In the genomic region with DNA sequence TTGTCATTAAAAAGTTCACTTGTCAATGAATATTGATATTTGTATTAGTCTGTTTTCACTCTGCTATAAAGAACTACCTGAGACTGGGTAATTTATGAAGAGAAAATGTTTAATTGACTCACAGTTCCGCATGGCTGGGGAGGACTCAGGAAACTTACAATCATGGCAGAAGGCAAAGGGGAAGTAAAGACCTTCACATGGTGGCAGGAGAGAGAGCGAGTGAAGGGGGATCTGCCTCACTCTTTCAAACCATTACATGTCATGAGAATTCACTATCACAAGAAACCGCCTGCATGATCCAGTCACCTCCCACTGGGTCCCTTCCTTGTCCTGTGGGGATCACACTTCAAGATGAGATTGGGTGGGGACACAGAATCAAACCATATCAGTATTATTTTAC, we compare ENCODE assay signal across 10 cellular contexts. TPM values are rescaled to one million over a fixed set of nuclear protein-coding genes. Genes with fewer than 3 reads are reported as not detected.
A peak's percentile ranks its signal among the peaks of the same experiment; 100 is the strongest.
DNase-seq lines count a peak whose midpoint lies in the region; ATAC-seq, FAIRE-seq and TF ChIP-seq lines count a peak whose summit lies in the region.
"Had no signal": no experiment of that assay in that cellular context is flagged by ENCODE, and none has a peak within 500 bp of the region (broad histone marks: within the 10 kb centered on the region; RNA-seq: fewer than 3 reads in every experiment).

No MANE protein-coding gene starts in this region.

- no peaks in the 10 kb centered on the region for H3K27me3 ChIP-seq in small intestine (ENCODE audit: control insufficient read depth in 2 of 2, insufficient read depth in 2 of 2, low read length in 2 of 2)
- H3K27me3 ChIP-seq in thyroid gland, result no peaks in the 10 kb centered on the region
- H3K27me3 ChIP-seq: tibial nerve had no signal

- H3K36me3 ChIP-seq in small intestine (ENCODE audit: control insufficient read depth in 2 of 2, insufficient read depth in 2 of 2, low read length in 2 of 2) (peaks cover 4 to 14% of the 10 kb centered on the region in 2 donors), thyroid gland (peaks cover 3 to 10% of the 10 kb centered on the region in 2 donors)

- no peaks in the 10 kb centered on the region for H3K9me3 ChIP-seq in small intestine (ENCODE audit: control insufficient read depth, low read depth)
- no peaks in the 10 kb centered on the region for H3K9me3 ChIP-seq in thyroid gland

- WGBS in small intestine, 3 donors, result 86 to 95% (median 86%) methylated on average over 3 of the region's 3 CpGs
- 93 to 98% methylated on average over 3 of the region's 3 CpGs for WGBS in thyroid gland, 2 donors

- H3K4me1 ChIP-seq in small intestine (ENCODE audit: control insufficient read depth in 2 of 2, insufficient read depth in 1 of 2, low read depth in 1 of 2, low read length in 1 of 2) (peaks cover 0 to 2% of the 10 kb centered on the region in 2 donors), thyroid gland (no peaks in the 10 kb centered on the region)
- H3K4me1 ChIP-seq: tibial nerve had no signal

- DNase-seq in small intestine, result peak; percentile 12
- no peak for DNase-seq in thyroid gland
- DNase-seq in NCI-H524 treated with DMSO at 0.1 percent for 48 hours (lab: John Stamatoyannopoulos, UW), result no peak
- no peak for DNase-seq in hepatic stellate cell (ENCODE audit: low spot score)
- DNase-seq: hippocampal formation, NCI-H2171 treated with DMSO at 0.1 percent for 48 hours had no signal

- intact Hi-C loops in thyroid gland (cut with DNase I), result no loop called here

- no peak overlapping the region for H3K4me3 ChIP-seq in small intestine (ENCODE audit: low read depth in 1 of 2, low read length in 2 of 2)
- no peak overlapping the region for H3K4me3 ChIP-seq in thyroid gland (replicated peaks in 1 of 3)

- no peak for TF ChIP-seq CTCF in thyroid gland (IDR thresholded peaks at IDR 0.05)

- ATAC-seq in GM18909 (IDR thresholded peaks at IDR 0.05; ENCODE audit: poor library complexity, unreplicated experiment) (peak; percentile 47), GM21717 (IDR thresholded peaks at IDR 0.05; ENCODE audit: unreplicated experiment) (peak; percentile 50), HG03280 (IDR thresholded peaks at IDR 0.05; ENCODE audit: unreplicated experiment) (peak; percentile 29)

- no peak for TF ChIP-seq POLR2A in thyroid gland (IDR thresholded peaks at IDR 0.05)

- peak overlapping the region; percentile 26 to 72 for H3K27ac ChIP-seq in small intestine (ENCODE audit: low read depth in 1 of 2, low read length in 1 of 2)
- no peak overlapping the region for H3K27ac ChIP-seq in thyroid gland

- FAIRE-seq in small intestine (lab: Jason Lieb, UNC), result no peak

RNA-seq across cellular contexts. Expression of a gene that starts 27.5 kb away (rescaled TPM):
- polyA plus RNA-seq in small intestine, result 10 to 100 TPM in 2 of 3 donors, 1 to 10 TPM in 1; 9.2 to 16.6 (median 14.5) TPM
- total RNA-seq in thyroid gland, result 1 to 10 TPM; 3.0 to 7.5 (median 5.0) TPM

RNA-seq across cellular contexts. Expression of a gene that starts 27.9 kb away (rescaled TPM):
- 10 to 100 TPM; 36.5 to 45.7 (median 41.9) TPM for polyA plus RNA-seq in small intestine
- 10 to 100 TPM; 34.1 to 49.6 (median 41.9) TPM for total RNA-seq in thyroid gland

RNA-seq across cellular contexts. Expression of a gene that starts 52.5 kb away (rescaled TPM):
- polyA plus RNA-seq in small intestine, result 10 to 100 TPM in 2 of 3 donors, 1 to 10 TPM in 1; 8.6 to 12.3 (median 10.0) TPM
- total RNA-seq in thyroid gland, result 10 to 100 TPM; 19.8 to 41.2 (median 29.4) TPM

Comparison
In these comparisons a context has a peak if more than half of its experiments do, and no peak if none do; other contexts are left out.
1. H3K27ac ChIP-seq: peak in small intestine (2 of 2); none in thyroid gland (0 of 3).
2. Peak in every context shown above with its lines, with median percentiles within 50 percentile points of each other: ATAC-seq.